ENCODE assay signal across 8 cellular contexts in genomic region chr18:7221424-7222155, GRCh38. TPM values are rescaled to one million over a fixed set of nuclear protein-coding genes. Genes with fewer than 3 reads are reported as not detected.
A peak's percentile ranks its signal among the peaks of the same experiment; 100 is the strongest.
DNase-seq lines count a peak whose midpoint lies in the region; TF ChIP-seq lines count a peak whose summit lies in the region.

No MANE protein-coding gene starts in this region.

- H3K9ac ChIP-seq in H9 (ENCODE audit: extremely low read depth, insufficient read length, low read length), result no peak overlapping the region

- peak; percentile 5 for DNase-seq in BJ (ENCODE audit: low read depth)
- peak; percentile 89 for DNase-seq in H9
- DNase-seq in NCI-H2196 treated with DMSO at 0.1 percent for 48 hours (lab: John Stamatoyannopoulos, UW; ENCODE audit: unreplicated experiment), result peak; percentile 83
- peak; percentile 4 for DNase-seq in amniotic stem cell (lab: John Stamatoyannopoulos, UW)
- peak; percentile 79 for DNase-seq in iPS-NIHi7 (ENCODE audit: extremely low spot score)
- no peak for DNase-seq in ascending aorta (ENCODE audit: low spot score in 2 of 2)
- DNase-seq in tibial nerve (ENCODE audit: low spot score in 2 of 2), result no peak
- no peak for DNase-seq in GM19238 (ENCODE audit: insufficient read length, low spot score)

- WGBS in H9 (ENCODE audit: extremely low coverage, insufficient read length, low lambda C conversion rate), result no CpG with 5 or more reads among the region's 5 CpGs
- 51 to 56% methylated on average over 5 of the region's 5 CpGs for WGBS in tibial nerve, 2 donors

- no peak overlapping the region for H2BK120ac ChIP-seq in H9 (ENCODE audit: low read depth, low read length, poor library complexity, severe bottlenecking)

- H3K27ac Mint-ChIP-seq in H9, result no peak overlapping the region

- no peaks in the 10 kb centered on the region for H3K79me2 ChIP-seq in H9 (ENCODE audit: insufficient read depth, low read length)

- CTCF ChIA-PET in BJ (lab: Yijun Ruan, JAX), result interaction anchor here (0.7 to 1.9 kb wide), 9 partner anchors 9 to 1296 kb away, joined by 3 to 8 read pairs (median 3); no protein-coding TSS in a partner anchor

- H3K18ac ChIP-seq in H9 (ENCODE audit: insufficient read length, low read depth, low read length), result no peak overlapping the region

- H2AK5ac ChIP-seq in H9 (ENCODE audit: insufficient read length, low read length), result no peak overlapping the region

- no peaks in the 10 kb centered on the region for H3K23me2 ChIP-seq in H9 (ENCODE audit: insufficient read length, low read depth, low read length, poor library complexity, severe bottlenecking)

- H3K4me1 ChIP-seq in H9 (ENCODE audit: insufficient read depth, low read length), result no peaks in the 10 kb centered on the region
- no peaks in the 10 kb centered on the region for H3K4me1 ChIP-seq in ascending aorta
- no peaks in the 10 kb centered on the region for H3K4me1 ChIP-seq in tibial nerve

- H3K14ac ChIP-seq in H9 (ENCODE audit: insufficient read depth, low read length), result no peak overlapping the region

- no peaks in the 10 kb centered on the region for H3K9me3 Mint-ChIP-seq in H9

- H3K79me1 ChIP-seq in H9 (ENCODE audit: insufficient read depth, low read depth, low read length, poor library complexity, severe bottlenecking), result no peaks in the 10 kb centered on the region

- H4K20me1 ChIP-seq in H9 (ENCODE audit: control insufficient read depth, insufficient read depth, insufficient read length), result no peaks in the 10 kb centered on the region

- H3K4me3 ChIP-seq in BJ (ENCODE audit: low read depth, low read length) (no peak overlapping the region), ascending aorta (no peak overlapping the region), tibial nerve (no peak overlapping the region)

- no peak overlapping the region for H3K4me2 ChIP-seq in H9 (ENCODE audit: insufficient read depth, insufficient read length, low read length)

- H3K27me3 ChIP-seq in BJ (ENCODE audit: control insufficient read depth, insufficient read depth, low read length), result 0 out of 2 replicates have a peak, but pooled peaks cover 2% of the 10 kb centered on the region
- no peaks in the 10 kb centered on the region for H3K27me3 ChIP-seq in H9 (ENCODE audit: insufficient read depth, low read length)
- H3K27me3 ChIP-seq in ascending aorta, result no peaks in the 10 kb centered on the region
- H3K27me3 ChIP-seq in tibial nerve, result no peaks in the 10 kb centered on the region

- H3K4me3 Mint-ChIP-seq in H9, result no peak overlapping the region

- H3K23ac ChIP-seq in H9 (ENCODE audit: insufficient read length, low read depth, low read length), result no peak overlapping the region

- POLR2A ChIA-PET in BJ (lab: Charles Lee), result no interaction called here

- H2BK15ac ChIP-seq in H9 (ENCODE audit: low read depth, low read length), result no peak overlapping the region

- H3K27me3 Mint-ChIP-seq in H9 (ENCODE audit: low read depth), result no peaks in the 10 kb centered on the region; the same call in 1 of the 2 replicates

- H3K36me3 ChIP-seq in BJ (ENCODE audit: control insufficient read depth, insufficient read depth, low read length), result no peaks in the 10 kb centered on the region
- no peaks in the 10 kb centered on the region for H3K36me3 ChIP-seq in ascending aorta
- no peaks in the 10 kb centered on the region for H3K36me3 ChIP-seq in tibial nerve

- H3K36me3 Mint-ChIP-seq in H9 (ENCODE audit: insufficient read depth in 1 of 3, low read depth in 3 of 3), result no peaks in the 10 kb centered on the region

- no peak overlapping the region for H3K27ac ChIP-seq in H9 (ENCODE audit: insufficient read length, low read depth, low read length)
- H3K27ac ChIP-seq in ascending aorta, result no peak overlapping the region
- H3K27ac ChIP-seq in tibial nerve, result no peak overlapping the region

- H2BK5ac ChIP-seq in H9 (ENCODE audit: insufficient read length, low read length), result no peak overlapping the region

- H3K56ac ChIP-seq in H9 (ENCODE audit: insufficient read length, low read depth, low read length), result no peak overlapping the region

- no peak overlapping the region for H4K8ac ChIP-seq in H9 (replicated peaks; ENCODE audit: insufficient read length, low read depth, low read length)

- H4K91ac ChIP-seq in H9 (ENCODE audit: insufficient read length, low read depth, low read length), result no peak overlapping the region

- intact Hi-C loops in ascending aorta (cut with DNase I), result no loop called here

- no peak for TF ChIP-seq POLR2A in tibial nerve (IDR thresholded peaks at IDR 0.05)

- TF ChIP-seq CTCF in BJ (IDR thresholded peaks at IDR 0.05; ENCODE audit: insufficient read depth, low read depth, low read length) (peak; percentile 88), H9 (conservative IDR thresholded peaks at IDR 0.05) (peak; percentile 93), ascending aorta (IDR thresholded peaks at IDR 0.05) (peak in 1 of 3 experiments; percentile 12), tibial nerve (IDR thresholded peaks at IDR 0.05) (peak in 2 of 5 experiments; percentile 12 to 21)

- H2BK20ac ChIP-seq in H9 (ENCODE audit: low read depth, low read length, poor library complexity, severe bottlenecking), result no peak overlapping the region

- peaks cover 14 to 21% of the 10 kb centered on the region in 2 experiments for H3K4me1 Mint-ChIP-seq in H9

- H2BK12ac ChIP-seq in H9 (ENCODE audit: insufficient read length, low read depth, low read length), result no peak overlapping the region

- no peaks in the 10 kb centered on the region for H3K9me3 ChIP-seq in H9 (ENCODE audit: control insufficient read depth, low read depth, low read length)
- H3K9me3 ChIP-seq in ascending aorta, result no peaks in the 10 kb centered on the region
- no peaks in the 10 kb centered on the region for H3K9me3 ChIP-seq in tibial nerve

- no peak overlapping the region for H3K4ac ChIP-seq in H9 (ENCODE audit: low read depth, low read length)

- H4K5ac ChIP-seq in H9 (ENCODE audit: insufficient read length, low read depth, low read length), result no peak overlapping the region

- no peak for TF ChIP-seq EP300 in tibial nerve (IDR thresholded peaks at IDR 0.05)

- H3T11ph ChIP-seq in H9 (ENCODE audit: low read length), result no peak overlapping the region

- H2AFZ ChIP-seq in H9 (ENCODE audit: low read length), result peak overlapping the region; percentile 7

RNA-seq across cellular contexts. Expression of gene LRRC30, which starts 9.3 kb away (rescaled TPM):
- not detected in 2 replicates for polyA plus RNA-seq in BJ (2011; rRNA removed)
- polyA minus RNA-seq in BJ (2011; rRNA and poly(A)+ RNA removed), result not detected in 2 replicates
- total RNA-seq in H9 (2021), result not detected in 2 replicates
- total RNA-seq in ascending aorta, result not detected
- not detected for total RNA-seq in tibial nerve

Comparison
In these comparisons a context has a peak if more than half of its experiments do, and no peak if none do; other contexts are left out.
1. DNase-seq: peak in BJ (single experiment), H9 (single experiment), NCI-H2196 treated with DMSO at 0.1 percent for 48 hours (single experiment), amniotic stem cell (single experiment) and iPS-NIHi7 (single experiment); none in ascending aorta (0 of 2), tibial nerve (0 of 2) and GM19238 (single experiment).